ENCODE assay signal across 17 cellular contexts in the genomic region with DNA sequence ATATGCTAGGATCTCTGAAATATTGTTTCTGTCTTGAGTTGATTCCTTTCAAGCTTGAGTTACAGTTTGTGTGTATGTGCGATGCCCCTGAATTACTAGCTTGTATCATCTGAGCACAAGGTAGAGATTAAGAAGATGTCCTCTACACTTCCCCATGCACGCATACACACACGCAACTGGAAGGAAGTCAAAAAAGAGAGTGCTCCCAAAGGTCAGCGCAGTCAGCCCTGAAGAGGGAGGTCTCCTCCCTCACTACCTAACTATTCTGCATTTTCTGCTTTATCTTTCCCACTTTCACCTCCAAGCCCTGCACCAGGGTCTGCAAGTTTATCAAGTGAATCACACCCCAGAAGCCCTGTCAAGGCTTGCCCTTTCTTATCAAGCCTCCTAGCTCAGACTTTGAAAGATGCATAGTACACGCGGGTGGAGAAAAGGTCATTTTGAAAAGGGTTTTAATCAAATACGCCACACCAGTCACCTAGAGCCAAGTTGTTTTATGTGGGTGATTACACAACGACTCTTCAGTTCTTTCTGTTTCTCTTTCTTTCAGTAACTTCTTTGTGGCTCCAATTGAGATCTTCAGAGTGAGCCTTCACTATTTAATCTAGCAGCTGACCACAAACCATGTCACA.
DNase-seq lines count a peak whose midpoint lies in the region; ATAC-seq, FAIRE-seq and TF ChIP-seq lines count a peak whose summit lies in the region.
"Had no signal": no experiment of that assay in that cellular context is flagged by ENCODE, and none has a peak within 500 bp of the region (broad histone marks: within the 10 kb centered on the region; RNA-seq: fewer than 3 reads in every experiment).

No MANE protein-coding gene starts in this region.

- no peak overlapping the region for H3K4me3 Mint-ChIP-seq in activated CD4-positive, alpha-beta memory T cell treated with anti-CD3 and anti-CD28 coated beads, Interleukin-2, amount 10 ng/mL, durations not matched to agents 7 days and 5 days
- H3K4me3 Mint-ChIP-seq in activated CD4-positive, alpha-beta memory T cell treated with anti-CD3 and anti-CD28 coated beads for 36 hours: no peak overlapping the region
- H3K4me3 Mint-ChIP-seq in nephron progenitor cell: no peak overlapping the region
- H3K4me3 Mint-ChIP-seq: brain, HFFc6 had no signal

- H3K4me1 ChIP-seq in small intestine (ENCODE audit: control insufficient read depth in 2 of 2, insufficient read depth in 1 of 2, low read depth in 1 of 2, low read length in 1 of 2): no peaks in the 10 kb centered on the region
- H3K4me1 ChIP-seq: gastrocnemius medialis, parathyroid adenoma had no signal

- peaks cover 15% of the 10 kb centered on the region for H3K4me1 Mint-ChIP-seq in activated CD4-positive, alpha-beta memory T cell treated with anti-CD3 and anti-CD28 coated beads, Interleukin-2, amount 10 ng/mL, durations not matched to agents 7 days and 5 days
- peaks cover 15% of the 10 kb centered on the region for H3K4me1 Mint-ChIP-seq in activated CD4-positive, alpha-beta memory T cell treated with anti-CD3 and anti-CD28 coated beads for 36 hours (ENCODE audit: low read depth)
- no peaks in the 10 kb centered on the region for H3K4me1 Mint-ChIP-seq in nephron progenitor cell
- H3K4me1 Mint-ChIP-seq: brain had no signal

- TF ChIP-seq CTCF in WERI-Rb-1 (IDR thresholded peaks at IDR 0.05; ENCODE audit: low read depth, low read length) (no peak), nephron progenitor cell (IDR thresholded peaks at IDR 0.05) (no peak)

- H3K36me3 ChIP-seq in small intestine (ENCODE audit: control insufficient read depth in 2 of 2, insufficient read depth in 2 of 2, low read length in 2 of 2): no peaks in the 10 kb centered on the region
- no peaks in the 10 kb centered on the region for H3K36me3 ChIP-seq in WERI-Rb-1
- H3K36me3 ChIP-seq: gastrocnemius medialis had no signal

- CTCF ChIA-PET in activated CD4-positive, alpha-beta memory T cell treated with anti-CD3 and anti-CD28 coated beads, Interleukin-2, amount 10 ng/mL, durations not matched to agents 7 days and 5 days (lab: Charles Lee): interaction anchor here (0.5 to 1.8 kb wide), 3 partner anchors 102 to 1113 kb away, joined by 3 to 4 read pairs (median 3); a partner anchor contains a TSS
- CTCF ChIA-PET in activated CD4-positive, alpha-beta memory T cell treated with anti-CD3 and anti-CD28 coated beads for 36 hours (lab: Charles Lee): interaction anchor here (0.6 to 2.8 kb wide), 9 partner anchors 13 to 1115 kb away, joined by 3 to 20 read pairs (median 3); a partner anchor contains a TSS

- no peak for FAIRE-seq in small intestine (lab: Jason Lieb, UNC)

- H3K9me3 ChIP-seq in small intestine (ENCODE audit: control insufficient read depth, low read depth): no peaks in the 10 kb centered on the region
- no peaks in the 10 kb centered on the region for H3K9me3 ChIP-seq in WERI-Rb-1 (ENCODE audit: severe bottlenecking)
- H3K9me3 ChIP-seq: gastrocnemius medialis had no signal

- peaks cover 5% of the 10 kb centered on the region for H3K27me3 Mint-ChIP-seq in activated CD4-positive, alpha-beta memory T cell treated with anti-CD3 and anti-CD28 coated beads, Interleukin-2, amount 10 ng/mL, durations not matched to agents 7 days and 5 days
- no peaks in the 10 kb centered on the region for H3K27me3 Mint-ChIP-seq in activated CD4-positive, alpha-beta memory T cell treated with anti-CD3 and anti-CD28 coated beads for 36 hours
- H3K27me3 Mint-ChIP-seq in nephron progenitor cell (ENCODE audit: low read depth, poor library complexity): no peaks in the 10 kb centered on the region
- H3K27me3 Mint-ChIP-seq: brain had no signal

- H3K9me3 Mint-ChIP-seq in activated CD4-positive, alpha-beta memory T cell treated with anti-CD3 and anti-CD28 coated beads, Interleukin-2, amount 10 ng/mL, durations not matched to agents 7 days and 5 days: no peaks in the 10 kb centered on the region
- no peaks in the 10 kb centered on the region for H3K9me3 Mint-ChIP-seq in activated CD4-positive, alpha-beta memory T cell treated with anti-CD3 and anti-CD28 coated beads for 36 hours
- H3K9me3 Mint-ChIP-seq in nephron progenitor cell: peaks cover 6% of the 10 kb centered on the region
- H3K9me3 Mint-ChIP-seq: HFFc6 had no signal

- H3K27ac ChIP-seq in small intestine (ENCODE audit: low read depth in 1 of 2, low read length in 1 of 2): peak overlapping the region; percentile 8 to 44
- no peak overlapping the region for H3K27ac ChIP-seq in WERI-Rb-1
- H3K27ac ChIP-seq: gastrocnemius medialis, parathyroid adenoma had no signal

- ATAC-seq in HG02588 (IDR thresholded peaks at IDR 0.05; ENCODE audit: unreplicated experiment): no peak
- ATAC-seq: gastrocnemius medialis had no signal

- H3K27ac Mint-ChIP-seq in activated CD4-positive, alpha-beta memory T cell treated with anti-CD3 and anti-CD28 coated beads, Interleukin-2, amount 10 ng/mL, durations not matched to agents 7 days and 5 days: peak overlapping the region; percentile 26
- no peak overlapping the region for H3K27ac Mint-ChIP-seq in activated CD4-positive, alpha-beta memory T cell treated with anti-CD3 and anti-CD28 coated beads for 36 hours
- H3K27ac Mint-ChIP-seq in nephron progenitor cell: no peak overlapping the region
- H3K27ac Mint-ChIP-seq: brain, HFFc6 had no signal

- intact Hi-C loops in activated CD4-positive, alpha-beta memory T cell treated with anti-CD3 and anti-CD28 coated beads for 36 hours (cut with micrococcal nuclease): loop anchor here (1.0 to 10.0 kb wide), 3 partner anchors 101 to 1047 kb away; a partner anchor contains a TSS

- POLR2A ChIA-PET in activated CD4-positive, alpha-beta memory T cell treated with anti-CD3 and anti-CD28 coated beads, Interleukin-2, amount 10 ng/mL, durations not matched to agents 7 days and 5 days (lab: Charles Lee): no interaction called here
- POLR2A ChIA-PET in activated CD4-positive, alpha-beta memory T cell treated with anti-CD3 and anti-CD28 coated beads for 36 hours (lab: Charles Lee): interaction anchor here (1.4 kb wide), 1 partner anchor 13 kb away, joined by 3 read pairs; no protein-coding TSS in a partner anchor

- H3K27me3 ChIP-seq in small intestine (ENCODE audit: control insufficient read depth in 2 of 2, insufficient read depth in 2 of 2, low read length in 2 of 2) (no peaks in the 10 kb centered on the region), WERI-Rb-1 (ENCODE audit: insufficient read depth, low read depth, severe bottlenecking) (peaks cover 32% of the 10 kb centered on the region)
- H3K27me3 ChIP-seq: gastrocnemius medialis had no signal

- H3K4me3 ChIP-seq in small intestine (ENCODE audit: low read depth in 1 of 2, low read length in 2 of 2) (no peak overlapping the region), WERI-Rb-1 (ENCODE audit: low read depth, low read length) (no peak overlapping the region)
- H3K4me3 ChIP-seq: gastrocnemius medialis had no signal

- no peak for DNase-seq in activated CD4-positive, alpha-beta memory T cell treated with anti-CD3 and anti-CD28 coated beads, Interleukin-2, amount 10 ng/mL, durations not matched to agents 7 days and 5 days
- no peak for DNase-seq in activated CD4-positive, alpha-beta memory T cell treated with anti-CD3 and anti-CD28 coated beads for 36 hours
- peak; percentile 57 for DNase-seq in NCI-H226
- DNase-seq in central memory CD4-positive, alpha-beta T cell: peak; percentile 5
- DNase-seq in small intestine: peak; percentile 74
- DNase-seq in WERI-Rb-1: no peak
- no peak for DNase-seq in nephron progenitor cell
- DNase-seq: DMS53; effector CD4-positive, alpha-beta T cell; gastrocnemius medialis; HFFc6; NCI-H1417; NCI-H524 treated with DMSO at 0.1 percent for 48 hours; RPMI8226 had no signal

- 28 to 54% (median 42%) methylated on average over 8 of the region's 8 CpGs for WGBS in small intestine, 3 donors

- H3K36me3 Mint-ChIP-seq in activated CD4-positive, alpha-beta memory T cell treated with anti-CD3 and anti-CD28 coated beads, Interleukin-2, amount 10 ng/mL, durations not matched to agents 7 days and 5 days (ENCODE audit: low read depth): no peaks in the 10 kb centered on the region
- no peaks in the 10 kb centered on the region for H3K36me3 Mint-ChIP-seq in activated CD4-positive, alpha-beta memory T cell treated with anti-CD3 and anti-CD28 coated beads for 36 hours
- no peaks in the 10 kb centered on the region for H3K36me3 Mint-ChIP-seq in nephron progenitor cell (ENCODE audit: low read depth)
- H3K36me3 Mint-ChIP-seq: brain had no signal

Comparison
In these comparisons a context has a peak if more than half of its experiments do, and no peak if none do; other contexts are left out.
1. DNase-seq: peak in NCI-H226 (single experiment), central memory CD4-positive, alpha-beta T cell (single experiment) and small intestine (single experiment); none in activated CD4-positive, alpha-beta memory T cell treated with anti-CD3 and anti-CD28 coated beads, Interleukin-2, amount 10 ng/mL, durations not matched to agents 7 days and 5 days (single experiment), activated CD4-positive, alpha-beta memory T cell treated with anti-CD3 and anti-CD28 coated beads for 36 hours (single experiment), WERI-Rb-1 (single experiment) and nephron progenitor cell (single experiment).